In genomic region chr18:499351-500229, GRCh38 we compare ENCODE assay signal across 8 cellular contexts. TPM values are rescaled to one million over a fixed set of nuclear protein-coding genes. Genes with fewer than 3 reads are reported as not detected.
A peak's percentile ranks its signal among the peaks of the same experiment; 100 is the strongest.
DNase-seq lines count a peak whose midpoint lies in the region; ATAC-seq and TF ChIP-seq lines count a peak whose summit lies in the region.

No MANE protein-coding gene starts in this region.

- intact Hi-C loops in spleen (cut with DNase I; ENCODE audit: low total_unique reads) = no loop called here

- no peak overlapping the region for H3K27ac Mint-ChIP-seq in T-cell

- TF ChIP-seq CTCF in VCaP (conservative IDR thresholded peaks at IDR 0.05) (no peak; the same call in none of the 2 replicates), spleen (IDR thresholded peaks at IDR 0.05 in 8 of 11, conservative IDR thresholded peaks at IDR 0.05 in 3 of 11) (no peak)

- H3K4me1 ChIP-seq in iPS DF 6.9 (ENCODE audit: control insufficient read depth, insufficient read depth, low read length) = no peaks in the 10 kb centered on the region
- peaks cover 6 to 23% (median 16%) of the 10 kb centered on the region in 6 donors for H3K4me1 ChIP-seq in spleen

- DNase-seq in H4 (ENCODE audit: low spot score) = peak; percentile 56
- DNase-seq in iPS DF 6.9 (ENCODE audit: low read depth, low spot score) = no peak
- DNase-seq in spleen = no peak
- DNase-seq in stimulated activated CD4-positive, alpha-beta T cell treated with anti-CD3 and anti-CD28 coated beads, Interleukin-1b, Interleukin-23, amount 100 ng/mL, for 48 hours = no peak
- DNase-seq in OCI-M2 (lab: John Stamatoyannopoulos, UW; ENCODE audit: unreplicated experiment) = no peak
- no peak for DNase-seq in T-cell
- no peak for DNase-seq in hippocampal formation (lab: John Stamatoyannopoulos, UW)

- POLR2A ChIA-PET in T-cell (lab: Charles Lee) = no interaction called here

- H3K4me3 ChIP-seq in iPS DF 6.9 (ENCODE audit: low read length) = peak overlapping the region; percentile 60; the same call in 1 of the 2 replicates
- H3K4me3 ChIP-seq in spleen = peak overlapping the region in 7 of 8 donors; percentile 13 to 61 (median 34)

- peaks cover 21 to 41% of the 10 kb centered on the region in 2 donors for H3K27me3 Mint-ChIP-seq in T-cell

- peaks cover 0 to 8% (median 6%) of the 10 kb centered on the region in 3 donors for H3K4me1 Mint-ChIP-seq in T-cell

- H3K27me3 ChIP-seq in iPS DF 6.9 (ENCODE audit: control insufficient read depth, insufficient read depth, low read length) = peaks cover 27% of the 10 kb centered on the region
- H3K27me3 ChIP-seq in spleen (replicated peaks in 1 of 7) = peaks cover 0 to 73% (median 35%) of the 10 kb centered on the region in 7 donors

- no peaks in the 10 kb centered on the region for H3K9me3 Mint-ChIP-seq in T-cell

- H3K36me3 Mint-ChIP-seq in T-cell = no peaks in the 10 kb centered on the region

- peak overlapping the region; percentile 89 for H3K27ac ChIP-seq in VCaP
- no peak overlapping the region for H3K27ac ChIP-seq in iPS DF 6.9 (ENCODE audit: low read length)
- no peak overlapping the region for H3K27ac ChIP-seq in spleen

- TF ChIP-seq POLR2A in spleen (IDR thresholded peaks at IDR 0.05) = no peak

- no peaks in the 10 kb centered on the region; the same call in 1 of the 2 replicates for H3K9me3 ChIP-seq in iPS DF 6.9 (ENCODE audit: control insufficient read depth, insufficient read depth, low read length)
- H3K9me3 ChIP-seq in spleen = no peaks in the 10 kb centered on the region

- CTCF ChIA-PET in T-cell (lab: Charles Lee) = no interaction called here

- WGBS in iPS DF 6.9 (ENCODE audit: insufficient coverage, insufficient read length) = no CpG with 5 or more reads among the region's 63 CpGs
- 2 to 8% (median 2%) methylated on average over 52 to 63 of the region's 63 CpGs for WGBS in spleen, 5 donors

- H3K36me3 ChIP-seq in iPS DF 6.9 (ENCODE audit: control insufficient read depth, insufficient read depth, low read length) = no peaks in the 10 kb centered on the region
- H3K36me3 ChIP-seq in spleen = no peaks in the 10 kb centered on the region

- H3K4me3 Mint-ChIP-seq in T-cell = no peak overlapping the region

- no peak for ATAC-seq in T-cell (replicated peaks in 1 of 4)

RNA-seq across cellular contexts. Expression of gene COLEC12, which starts 0.9 kb away (rescaled TPM):
- 41.9 and 49.4 TPM in 2 replicates for total RNA-seq in H4 (2014; rRNA removed; shearing (Covaris generic))
- total RNA-seq in spleen = 1 to 10 TPM in 5 of 7 donors, under 1 TPM in 2; 0.37 to 4.5 (median 1.7) TPM
- under 1 TPM; 0.13 to 0.53 (median 0.20) TPM for polyA plus RNA-seq in spleen
- total RNA-seq in T-cell = under 1 TPM in 2 of 5 donors, not detected in 3; 0.07 to 0.32 TPM
